ENCODE assay signal across 8 cellular contexts in the genomic region with DNA sequence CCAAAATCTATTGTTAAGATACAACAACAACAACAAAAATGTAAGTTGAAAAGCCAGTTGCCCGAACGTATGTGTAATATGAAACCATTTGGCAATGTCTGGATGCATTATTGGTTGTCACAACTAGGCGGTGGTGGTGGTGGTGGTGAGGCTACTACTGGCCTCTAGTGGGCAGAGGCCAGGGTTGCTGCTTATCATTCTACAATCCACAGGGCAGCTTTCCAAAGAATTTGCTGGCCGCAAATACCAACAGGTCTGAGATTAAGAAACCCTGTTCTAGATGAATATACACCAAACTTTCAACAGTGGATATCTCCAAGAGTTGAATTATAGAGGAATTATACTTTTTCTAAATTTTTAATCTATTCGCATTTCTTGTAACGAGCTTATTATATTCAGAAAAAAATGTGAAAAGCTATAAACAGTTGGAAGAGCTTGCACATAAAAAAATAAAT. TPM values are rescaled to one million over a fixed set of nuclear protein-coding genes. Genes with fewer than 3 reads are reported as not detected.
DNase-seq lines count a peak whose midpoint lies in the region; ATAC-seq and TF ChIP-seq lines count a peak whose summit lies in the region.

No MANE protein-coding gene starts in this region.

- peak overlapping the region in 2 of 3 donors; percentile 39 to 58 for H3K4me3 ChIP-seq in breast epithelium
- H3K4me3 ChIP-seq in liver (ENCODE audit: low read depth in 1 of 3, low read length in 3 of 3), result peak overlapping the region in 2 of 3 donors; percentile 28 to 59

- no peaks in the 10 kb centered on the region for H3K9me3 ChIP-seq in breast epithelium
- H3K9me3 ChIP-seq in liver (ENCODE audit: control insufficient read depth in 4 of 4, low read length in 3 of 4), result no peaks in the 10 kb centered on the region

- 37% methylated on average over 6 of the region's 6 CpGs for WGBS in liver

- ATAC-seq in left cardiac atrium, result peak in 1 of 2 donors; percentile 73
- no peak for ATAC-seq in HG03378 (IDR thresholded peaks at IDR 0.05; ENCODE audit: unreplicated experiment)

- H3K27me3 ChIP-seq in breast epithelium (no peaks in the 10 kb centered on the region), liver (ENCODE audit: control insufficient read depth in 4 of 4, insufficient read depth in 4 of 4, low read length in 3 of 4) (no peaks in the 10 kb centered on the region)

- no peak for TF ChIP-seq POLR2A in breast epithelium (IDR thresholded peaks at IDR 0.05)

- TF ChIP-seq CTCF in breast epithelium (IDR thresholded peaks at IDR 0.05), result peak in 1 of 3 donors; percentile 37
- TF ChIP-seq CTCF in liver (IDR thresholded peaks at IDR 0.05; ENCODE audit: low read depth, low read length, missing input control), result no peak

- DNase-seq in left cardiac atrium, result peak; percentile 51
- no peak for DNase-seq in cardiac septum (ENCODE audit: low spot score)
- DNase-seq in NCI-H2196 (lab: John Stamatoyannopoulos, UW; ENCODE audit: unreplicated experiment), result peak; percentile 86
- no peak for DNase-seq in breast epithelium (ENCODE audit: low spot score in 2 of 2)
- peak in 19 of 49 donors; percentile 1 to 61 (median 18) for DNase-seq in substantia nigra (lab: John Stamatoyannopoulos, UW)
- DNase-seq in NCI-H524 (lab: John Stamatoyannopoulos, UW), result no peak

- no peaks in the 10 kb centered on the region for H3K36me3 ChIP-seq in breast epithelium
- no peaks in the 10 kb centered on the region for H3K36me3 ChIP-seq in liver (ENCODE audit: control insufficient read depth in 4 of 4, insufficient read depth in 3 of 4, low read depth in 1 of 4, low read length in 3 of 4)

- H3K27ac ChIP-seq in breast epithelium, result peak overlapping the region; percentile 80 to 82
- H3K27ac ChIP-seq in liver (ENCODE audit: low read depth in 1 of 2, low read length in 2 of 2), result peak overlapping the region; percentile 73 to 78
- peak overlapping the region; percentile 69 for H3K27ac ChIP-seq in substantia nigra (ENCODE audit: low read depth, low read length, poor library complexity, severe bottlenecking)

- no peak for TF ChIP-seq RAD21 in liver (IDR thresholded peaks at IDR 0.05)

- intact Hi-C loops in left cardiac atrium (cut with DNase I), result loop anchor here (5.0 to 10.0 kb wide), 2 partner anchors 63 to 200 kb away; no protein-coding TSS in a partner anchor
- intact Hi-C loops in cardiac septum (cut with DNase I), result loop anchor here (1.0 kb wide), 1 partner anchor 62 kb away; no protein-coding TSS in a partner anchor
- intact Hi-C loops in breast epithelium (cut with DNase I; ENCODE audit: low total_unique reads), result no loop called here

- H3K4me1 ChIP-seq in breast epithelium (no peaks in the 10 kb centered on the region), liver (ENCODE audit: control insufficient read depth in 4 of 4, insufficient read depth in 4 of 4, low read length in 3 of 4) (peaks cover 0 to 24% (median 19%) of the 10 kb centered on the region in 4 donors)

- peak overlapping the region in 1 of 2 donors; percentile 66 for H3K9ac ChIP-seq in liver (ENCODE audit: low read depth in 1 of 2, low read length in 2 of 2)

TF ChIP-seq in liver, 16 proteins besides CTCF, POLR2A, EP300 and RAD21:
- TF ChIP-seq EGR1 (IDR thresholded peaks at IDR 0.05; ENCODE audit: low read depth in 2 of 2), result no peak
- TF ChIP-seq FOXA1 (IDR thresholded peaks at IDR 0.05), result no peak
- no peak for TF ChIP-seq SP1 (IDR thresholded peaks at IDR 0.05)
- no peak for TF ChIP-seq HNF4G (IDR thresholded peaks at IDR 0.05)
- TF ChIP-seq JUND (IDR thresholded peaks at IDR 0.05), result no peak
- no peak for TF ChIP-seq FOXA2 (IDR thresholded peaks at IDR 0.05)
- no peak for TF ChIP-seq HNF4A (conservative IDR thresholded peaks at IDR 0.05)
- TF ChIP-seq NR2F2 (IDR thresholded peaks at IDR 0.05), result no peak
- no peak for TF ChIP-seq YY1 (IDR thresholded peaks at IDR 0.05)
- TF ChIP-seq, protein P1, sequence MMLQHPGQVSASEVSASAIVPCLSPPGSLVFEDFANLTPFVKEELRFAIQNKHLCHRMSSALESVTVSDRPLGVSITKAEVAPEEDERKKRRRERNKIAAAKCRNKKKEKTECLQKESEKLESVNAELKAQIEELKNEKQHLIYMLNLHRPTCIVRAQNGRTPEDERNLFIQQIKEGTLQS (IDR thresholded peaks at IDR 0.05), result no peak
- TF ChIP-seq, protein P2, sequence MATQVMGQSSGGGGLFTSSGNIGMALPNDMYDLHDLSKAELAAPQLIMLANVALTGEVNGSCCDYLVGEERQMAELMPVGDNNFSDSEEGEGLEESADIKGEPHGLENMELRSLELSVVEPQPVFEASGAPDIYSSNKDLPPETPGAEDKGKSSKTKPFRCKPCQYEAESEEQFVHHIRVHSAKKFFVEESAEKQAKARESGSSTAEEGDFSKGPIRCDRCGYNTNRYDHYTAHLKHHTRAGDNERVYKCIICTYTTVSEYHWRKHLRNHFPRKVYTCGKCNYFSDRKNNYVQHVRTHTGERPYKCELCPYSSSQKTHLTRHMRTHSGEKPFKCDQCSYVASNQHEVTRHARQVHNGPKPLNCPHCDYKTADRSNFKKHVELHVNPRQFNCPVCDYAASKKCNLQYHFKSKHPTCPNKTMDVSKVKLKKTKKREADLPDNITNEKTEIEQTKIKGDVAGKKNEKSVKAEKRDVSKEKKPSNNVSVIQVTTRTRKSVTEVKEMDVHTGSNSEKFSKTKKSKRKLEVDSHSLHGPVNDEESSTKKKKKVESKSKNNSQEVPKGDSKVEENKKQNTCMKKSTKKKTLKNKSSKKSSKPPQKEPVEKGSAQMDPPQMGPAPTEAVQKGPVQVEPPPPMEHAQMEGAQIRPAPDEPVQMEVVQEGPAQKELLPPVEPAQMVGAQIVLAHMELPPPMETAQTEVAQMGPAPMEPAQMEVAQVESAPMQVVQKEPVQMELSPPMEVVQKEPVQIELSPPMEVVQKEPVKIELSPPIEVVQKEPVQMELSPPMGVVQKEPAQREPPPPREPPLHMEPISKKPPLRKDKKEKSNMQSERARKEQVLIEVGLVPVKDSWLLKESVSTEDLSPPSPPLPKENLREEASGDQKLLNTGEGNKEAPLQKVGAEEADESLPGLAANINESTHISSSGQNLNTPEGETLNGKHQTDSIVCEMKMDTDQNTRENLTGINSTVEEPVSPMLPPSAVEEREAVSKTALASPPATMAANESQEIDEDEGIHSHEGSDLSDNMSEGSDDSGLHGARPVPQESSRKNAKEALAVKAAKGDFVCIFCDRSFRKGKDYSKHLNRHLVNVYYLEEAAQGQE (IDR thresholded peaks at IDR 0.05), result no peak
- TF ChIP-seq GABPA (IDR thresholded peaks at IDR 0.05 in 1 of 2, conservative IDR thresholded peaks at IDR 0.05 in 1 of 2), result no peak
- TF ChIP-seq, protein P3, sequence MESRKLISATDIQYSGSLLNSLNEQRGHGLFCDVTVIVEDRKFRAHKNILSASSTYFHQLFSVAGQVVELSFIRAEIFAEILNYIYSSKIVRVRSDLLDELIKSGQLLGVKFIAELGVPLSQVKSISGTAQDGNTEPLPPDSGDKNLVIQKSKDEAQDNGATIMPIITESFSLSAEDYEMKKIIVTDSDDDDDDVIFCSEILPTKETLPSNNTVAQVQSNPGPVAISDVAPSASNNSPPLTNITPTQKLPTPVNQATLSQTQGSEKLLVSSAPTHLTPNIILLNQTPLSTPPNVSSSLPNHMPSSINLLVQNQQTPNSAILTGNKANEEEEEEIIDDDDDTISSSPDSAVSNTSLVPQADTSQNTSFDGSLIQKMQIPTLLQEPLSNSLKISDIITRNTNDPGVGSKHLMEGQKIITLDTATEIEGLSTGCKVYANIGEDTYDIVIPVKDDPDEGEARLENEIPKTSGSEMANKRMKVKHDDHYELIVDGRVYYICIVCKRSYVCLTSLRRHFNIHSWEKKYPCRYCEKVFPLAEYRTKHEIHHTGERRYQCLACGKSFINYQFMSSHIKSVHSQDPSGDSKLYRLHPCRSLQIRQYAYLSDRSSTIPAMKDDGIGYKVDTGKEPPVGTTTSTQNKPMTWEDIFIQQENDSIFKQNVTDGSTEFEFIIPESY (IDR thresholded peaks at IDR 0.05), result no peak
- TF ChIP-seq, protein P4, sequence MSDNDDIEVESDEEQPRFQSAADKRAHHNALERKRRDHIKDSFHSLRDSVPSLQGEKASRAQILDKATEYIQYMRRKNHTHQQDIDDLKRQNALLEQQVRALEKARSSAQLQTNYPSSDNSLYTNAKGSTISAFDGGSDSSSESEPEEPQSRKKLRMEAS (IDR thresholded peaks at IDR 0.05), result no peak
- no peak for TF ChIP-seq TAF1 (conservative IDR thresholded peaks at IDR 0.05)

RNA-seq across cellular contexts. Expression of a gene that starts 26.8 kb away (rescaled TPM):
- total RNA-seq in left cardiac atrium, result 10 to 100 TPM in 1 of 2 donors, 1 to 10 TPM in 1; 9.6 to 11.5 TPM
- total RNA-seq in cardiac septum, result 15.1 TPM
- 1 to 10 TPM; 4.2 to 9.5 (median 7.0) TPM for total RNA-seq in breast epithelium
- 1 to 10 TPM; 4.4 to 4.5 TPM for total RNA-seq in liver
- polyA plus RNA-seq in liver, result 1 to 10 TPM in 1 of 2 donors, under 1 TPM in 1; 0.89 to 2.1 TPM

RNA-seq across cellular contexts. Expression of a gene that starts 36.9 kb away (rescaled TPM):
- total RNA-seq in left cardiac atrium (10 to 100 TPM; 14.5 to 33.9 TPM), cardiac septum (7.4 TPM), breast epithelium (10 to 100 TPM in 2 of 3 donors, 1 to 10 TPM in 1; 6.1 to 54.7 (median 17.7) TPM), liver (10 to 100 TPM; 48.0 to 59.7 TPM)
- 100 to 1,000 TPM; 101 to 178 TPM for polyA plus RNA-seq in liver

Comparison
In these comparisons a context has a peak if more than half of its experiments do, and no peak if none do; other contexts are left out.
1. DNase-seq: peak in left cardiac atrium (single experiment) and NCI-H2196 (single experiment); none in cardiac septum (single experiment), breast epithelium (0 of 2) and NCI-H524 (0 of 2).
2. Peak in every context shown above with its lines, with median percentiles within 50 percentile points of each other: H3K27ac ChIP-seq.